In the genomic region with DNA sequence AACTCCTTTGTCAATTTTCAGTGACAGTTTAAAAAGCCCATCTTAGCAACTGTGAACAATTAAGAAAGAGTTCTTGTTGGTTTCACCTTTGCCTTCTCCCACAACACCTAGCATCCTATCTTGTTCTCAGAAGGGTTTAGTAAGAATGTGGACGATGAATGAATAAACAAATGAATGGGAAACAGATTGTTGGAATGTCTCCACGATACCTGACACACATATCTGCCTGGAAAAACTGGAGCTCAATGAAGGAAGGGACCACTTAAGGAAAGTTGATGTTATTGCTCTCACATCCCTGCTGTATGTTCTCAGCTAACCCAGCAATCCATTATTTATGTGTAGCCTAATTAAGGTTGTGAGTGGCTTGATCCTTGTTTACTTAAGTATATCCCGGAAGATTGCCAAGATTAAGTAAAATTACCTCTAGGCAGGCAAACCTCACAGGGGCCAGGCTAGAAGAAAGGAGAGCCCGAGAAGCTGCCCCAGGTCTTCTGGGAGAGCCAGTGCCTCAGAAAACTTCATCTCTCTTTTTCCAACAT, we compare ENCODE assay signal across 23 cellular contexts.
DNase-seq lines count a peak whose midpoint lies in the region; ATAC-seq lines count a peak whose summit lies in the region.
"Had no signal": no experiment of that assay in that cellular context is flagged by ENCODE, and none has a peak within 500 bp of the region (broad histone marks: within the 10 kb centered on the region; RNA-seq: fewer than 3 reads in every experiment).

No MANE protein-coding gene starts in this region.

- DNase-seq in NCI-H1092 treated with DMSO at 0.1 percent for 48 hours (lab: John Stamatoyannopoulos, UW) (peak; percentile 25), NCI-H1092 (lab: John Stamatoyannopoulos, UW) (no peak), G401 (ENCODE audit: low spot score) (peak; percentile 21), NCI-H2029 treated with DMSO at 0.1 percent for 48 hours (lab: John Stamatoyannopoulos, UW) (peak; percentile 29), cerebellar cortex (ENCODE audit: low spot score) (peak; percentile 9), DMS114 treated with DMSO at 0.1 percent for 48 hours (lab: John Stamatoyannopoulos, UW; ENCODE audit: unreplicated experiment) (no peak)
- DNase-seq in activated T-helper 2 cell treated with anti-CD3 and anti-CD28 coated beads, Interferon-gamma antibody, Interleukin-2, Interleukin-4, amounts not matched to agents 10 μg/mL and 5 μg/mL and 100 μg/mL, durations not matched to agents 14 hours and 24 hours and 36 hours (ENCODE audit: low spot score), result no peak
- DNase-seq: BE2C; CD4-positive, CD25-positive, alpha-beta regulatory T cell; DND-41; GDM1; HCEC 1CT; NCI-H1436 treated with DMSO at 0.1 percent for 48 hours; NCI-H2107; NCI-H345; NCI-H526; PC-3; RPMI8226; SIG-M5; T-cell had no signal

- H3K27me3 Mint-ChIP-seq in activated T-helper 2 cell treated with anti-CD3 and anti-CD28 coated beads, Interferon-gamma antibody, Interleukin-2, Interleukin-4, amounts not matched to agents 10 μg/mL and 5 μg/mL and 100 μg/mL, durations not matched to agents 14 hours and 24 hours and 36 hours (ENCODE audit: low read depth), result peaks cover 2% of the 10 kb centered on the region

- no peaks in the 10 kb centered on the region for H3K9me3 Mint-ChIP-seq in activated T-helper 2 cell treated with anti-CD3 and anti-CD28 coated beads, Interferon-gamma antibody, Interleukin-2, Interleukin-4, amounts not matched to agents 10 μg/mL and 5 μg/mL and 100 μg/mL, durations not matched to agents 14 hours and 24 hours and 36 hours

- H3K36me3 Mint-ChIP-seq in activated T-helper 2 cell treated with anti-CD3 and anti-CD28 coated beads, Interferon-gamma antibody, Interleukin-2, Interleukin-4, amounts not matched to agents 10 μg/mL and 5 μg/mL and 100 μg/mL, durations not matched to agents 14 hours and 24 hours and 36 hours (ENCODE audit: low read depth), result no peaks in the 10 kb centered on the region
- H3K36me3 Mint-ChIP-seq: CD4-positive, CD25-positive, alpha-beta regulatory T cell; T-cell had no signal

- ATAC-seq in HG03442 (IDR thresholded peaks at IDR 0.05; ENCODE audit: unreplicated experiment), result no peak
- ATAC-seq: K562, PC-3, SK-N-SH treated with all-trans-retinoic acid at 6 μM for 48 hours, T-cell had no signal

- H3K27ac Mint-ChIP-seq in activated T-helper 2 cell treated with anti-CD3 and anti-CD28 coated beads, Interferon-gamma antibody, Interleukin-2, Interleukin-4, amounts not matched to agents 10 μg/mL and 5 μg/mL and 100 μg/mL, durations not matched to agents 14 hours and 24 hours and 36 hours, result no peak overlapping the region
- H3K27ac Mint-ChIP-seq: CD4-positive, CD25-positive, alpha-beta regulatory T cell; T-cell had no signal

- H3K4me1 Mint-ChIP-seq in activated T-helper 2 cell treated with anti-CD3 and anti-CD28 coated beads, Interferon-gamma antibody, Interleukin-2, Interleukin-4, amounts not matched to agents 10 μg/mL and 5 μg/mL and 100 μg/mL, durations not matched to agents 14 hours and 24 hours and 36 hours (ENCODE audit: low read depth), result no peaks in the 10 kb centered on the region
- H3K4me1 Mint-ChIP-seq: CD4-positive, CD25-positive, alpha-beta regulatory T cell; T-cell had no signal

- intact Hi-C loops in activated T-helper 2 cell treated with anti-CD3 and anti-CD28 coated beads, Interferon-gamma antibody, Interleukin-2, Interleukin-4, amounts not matched to agents 10 μg/mL and 5 μg/mL and 100 μg/mL, durations not matched to agents 14 hours and 24 hours and 36 hours (cut with micrococcal nuclease), result no loop called here

- no peak overlapping the region for H3K4me3 Mint-ChIP-seq in activated T-helper 2 cell treated with anti-CD3 and anti-CD28 coated beads, Interferon-gamma antibody, Interleukin-2, Interleukin-4, amounts not matched to agents 10 μg/mL and 5 μg/mL and 100 μg/mL, durations not matched to agents 14 hours and 24 hours and 36 hours (ENCODE audit: low read depth)
- H3K4me3 Mint-ChIP-seq: CD4-positive, CD25-positive, alpha-beta regulatory T cell; T-cell had no signal

- in situ Hi-C loops in G401 (cut with HindIII; ENCODE audit: low sequenced_read_pairs), result no loop called here

Comparison
In these comparisons a context has a peak if more than half of its experiments do, and no peak if none do; other contexts are left out.
1. DNase-seq: peak in NCI-H1092 treated with DMSO at 0.1 percent for 48 hours (single experiment), G401 (single experiment), NCI-H2029 treated with DMSO at 0.1 percent for 48 hours (single experiment) and cerebellar cortex (single experiment); none in NCI-H1092 (single experiment), DMS114 treated with DMSO at 0.1 percent for 48 hours (single experiment) and activated T-helper 2 cell treated with anti-CD3 and anti-CD28 coated beads, Interferon-gamma antibody, Interleukin-2, Interleukin-4, amounts not matched to agents 10 μg/mL and 5 μg/mL and 100 μg/mL, durations not matched to agents 14 hours and 24 hours and 36 hours (single experiment).